Comparison of ENCODE assay signal across 8 cellular contexts in genomic region chr2:223941579-223942277, GRCh38. TPM values are rescaled to one million over a fixed set of nuclear protein-coding genes. Genes with fewer than 3 reads are reported as not detected.
DNase-seq lines count a peak whose midpoint lies in the region; ATAC-seq, FAIRE-seq and TF ChIP-seq lines count a peak whose summit lies in the region.

No MANE protein-coding gene starts in this region.

- peak overlapping the region; percentile 50 to 58 (median 57) for H3K4me3 Mint-ChIP-seq in T-cell

- no peaks in the 10 kb centered on the region for H3K27me3 Mint-ChIP-seq in T-cell

- H3K9me3 ChIP-seq in HEK293 (ENCODE audit: control insufficient read depth, insufficient read depth, low read depth, low read length) (no peaks in the 10 kb centered on the region), aorta (ENCODE audit: control insufficient read depth, low read length) (no peaks in the 10 kb centered on the region)

- no peak for TF ChIP-seq CTCF in HEK293 (tag by site-specific recombination; IDR thresholded peaks at IDR 0.05)

- POLR2A ChIA-PET in HEK293 (lab: Yijun Ruan, JAX), result no interaction called here
- POLR2A ChIA-PET in T-cell (lab: Charles Lee), result interaction anchor here in 1 of 2 donors (0.7 to 0.9 kb wide), 2 partner anchors 16 to 19 kb away, joined by 4 to 7 read pairs; no protein-coding TSS in a partner anchor

- H3K36me3 ChIP-seq in HEK293 (ENCODE audit: control insufficient read depth in 2 of 2, insufficient read depth in 1 of 2, low read length in 2 of 2) (no peaks in the 10 kb centered on the region), aorta (ENCODE audit: control insufficient read depth in 1 of 2, insufficient read depth in 2 of 2, low read length in 1 of 2) (no peaks in the 10 kb centered on the region)

- peaks cover 66 to 69% (median 66%) of the 10 kb centered on the region in 3 donors for H3K4me1 Mint-ChIP-seq in T-cell

- no peak for TF ChIP-seq POLR2A in GM12891 (IDR thresholded peaks at IDR 0.05; ENCODE audit: low read depth, low read length)

- peaks cover 16% of the 10 kb centered on the region for H3K36me3 Mint-ChIP-seq in T-cell

- peak; percentile 79 for FAIRE-seq in GM12891 (lab: Jason Lieb, UNC)

- peak overlapping the region; percentile 85 to 87 for H3K27ac Mint-ChIP-seq in T-cell

- H3K9me3 Mint-ChIP-seq in T-cell, result peaks cover 0 to 8% (median 0%) of the 10 kb centered on the region in 3 donors

- peaks cover 10% of the 10 kb centered on the region for H3K4me1 ChIP-seq in HEK293 (ENCODE audit: control insufficient read depth, insufficient read depth, low read length)
- H3K4me1 ChIP-seq in aorta (ENCODE audit: control insufficient read depth in 1 of 2, insufficient read depth in 2 of 2, low read length in 2 of 2), result peaks cover 3 to 6% of the 10 kb centered on the region in 2 donors

- intact Hi-C loops in aorta (cut with DNase I), result no loop called here

- CTCF ChIA-PET in HEK293 (lab: Yijun Ruan, JAX), result interaction anchor here (0.6 to 0.7 kb wide), 3 partner anchors 30 to 970 kb away, joined by 3 read pairs; no protein-coding TSS in a partner anchor
- CTCF ChIA-PET in T-cell (lab: Charles Lee), result interaction anchor here in 1 of 2 donors (0.7 to 1.3 kb wide), 3 partner anchors 17 to 54 kb away, joined by 3 to 5 read pairs (median 3); no protein-coding TSS in a partner anchor

- DNase-seq in GM12891 (ENCODE audit: insufficient read length, low spot score), result no peak
- DNase-seq in T-cell, result peak in 27 of 34 experiments; percentile 10 to 60 (median 35)
- peak; percentile 70 for DNase-seq in dedifferentiated amniotic fluid mesenchymal stem cell (ENCODE audit: extremely low spot score)
- DNase-seq in stimulated activated CD4-positive, alpha-beta T cell treated with anti-CD3 and anti-CD28 coated beads, Interleukin-1b, Interleukin-23, amount 100 ng/mL, for 48 hours, result peak; percentile 90
- no peak for DNase-seq in KG1 (lab: John Stamatoyannopoulos, UW)
- no peak for DNase-seq in aorta
- DNase-seq in occipital lobe (lab: John Stamatoyannopoulos, UW), result no peak

- WGBS in aorta, 2 donors, result 25 to 28% methylated on average over 12 of the region's 12 CpGs

- H3K27me3 ChIP-seq in aorta (ENCODE audit: control insufficient read depth in 1 of 2, insufficient read depth in 2 of 2, low read length in 1 of 2), result no peaks in the 10 kb centered on the region

- ATAC-seq in T-cell (replicated peaks in 1 of 4), result peak; percentile 33 to 61 (median 38)
- ATAC-seq in aorta (ENCODE audit: low FRiP score), result no peak

- no peak overlapping the region for H3K27ac ChIP-seq in HEK293 (ENCODE audit: extremely low read depth, low read depth, low read length)
- peak overlapping the region in 1 of 2 donors; percentile 64 for H3K27ac ChIP-seq in aorta (ENCODE audit: low read depth in 1 of 2, low read length in 2 of 2)

- H3K4me3 ChIP-seq in HEK293 (ENCODE audit: low read depth, low read length) (no peak overlapping the region), aorta (ENCODE audit: low read length in 2 of 2) (no peak overlapping the region)

TF ChIP-seq in GM12891, 5 proteins besides CTCF, POLR2A, EP300 and RAD21:
- TF ChIP-seq POU2F2 (IDR thresholded peaks at IDR 0.05; ENCODE audit: low read depth, low read length) (peak; percentile 54; the same call in 1 of the 2 replicates), PAX5 (IDR thresholded peaks at IDR 0.05; ENCODE audit: insufficient read depth, low read length, severe bottlenecking) (peak; percentile 3), POLR2AphosphoS5 (IDR thresholded peaks at IDR 0.05; ENCODE audit: low read depth, low read length) (no peak), TAF1 (IDR thresholded peaks at IDR 0.05; ENCODE audit: low read depth, low read length) (no peak)
TF ChIP-seq in GM12891: peak in this region for 2.

TF ChIP-seq in HEK293, 187 proteins besides CTCF, POLR2A, EP300 and RAD21:
- TF ChIP-seq ZBTB6 (tag by site-specific recombination; IDR thresholded peaks at IDR 0.05), result peak; percentile 69
- TF ChIP-seq PBX3 (CRISPR knock-in tag; IDR thresholded peaks at IDR 0.05), result no peak
- no peak for TF ChIP-seq HOXA7 (CRISPR knock-in tag; IDR thresholded peaks at IDR 0.05; ENCODE audit: borderline replicate concordance)
- TF ChIP-seq ZIC2 (tag by site-specific recombination; IDR thresholded peaks at IDR 0.05), result no peak
- TF ChIP-seq IKZF3 (tag by site-specific recombination; IDR thresholded peaks at IDR 0.05), result no peak

RNA-seq across cellular contexts. Expression of gene WDFY1, which starts 3.4 kb away (rescaled TPM):
- polyA plus RNA-seq in GM12891 (2012; ENCODE audit: low read depth, missing spikeins), result 16.4 TPM
- total RNA-seq in T-cell, result 10 to 100 TPM; 27.5 to 45.2 (median 36.6) TPM
- 10 to 100 TPM; 51.1 to 56.5 TPM for total RNA-seq in aorta
- 10 to 100 TPM; 17.4 to 23.1 TPM for polyA plus RNA-seq in aorta
- total RNA-seq in occipital lobe, result 67.8 TPM

RNA-seq across cellular contexts. Expression of gene MRPL44, which starts 15.5 kb away (rescaled TPM):
- 27.1 TPM for polyA plus RNA-seq in GM12891 (2012; ENCODE audit: low read depth, missing spikeins)
- 10 to 100 TPM; 22.4 to 25.3 (median 23.8) TPM for total RNA-seq in T-cell
- total RNA-seq in aorta, result 10 to 100 TPM; 11.6 to 13.5 TPM
- 10 to 100 TPM; 13.7 to 14.4 TPM for polyA plus RNA-seq in aorta
- 80.2 TPM for total RNA-seq in occipital lobe

Comparison
In these comparisons a context has a peak if more than half of its experiments do, and no peak if none do; other contexts are left out.
1. DNase-seq: peak in T-cell (27 of 34), dedifferentiated amniotic fluid mesenchymal stem cell (single experiment) and stimulated activated CD4-positive, alpha-beta T cell treated with anti-CD3 and anti-CD28 coated beads, Interleukin-1b, Interleukin-23, amount 100 ng/mL, for 48 hours (single experiment); none in GM12891 (single experiment), KG1 (single experiment), aorta (0 of 2) and occipital lobe (single experiment).